24 cellular contexts compared by ENCODE assay signal in genomic region chr20:62486431-62486954, GRCh38. TPM values are rescaled to one million over a fixed set of nuclear protein-coding genes. Genes with fewer than 3 reads are reported as not detected.
DNase-seq lines count a peak whose midpoint lies in the region; ATAC-seq, FAIRE-seq and TF ChIP-seq lines count a peak whose summit lies in the region.
"Had no signal": no experiment of that assay in that cellular context is flagged by ENCODE, and none has a peak within 500 bp of the region (broad histone marks: within the 10 kb centered on the region; RNA-seq: fewer than 3 reads in every experiment).

No MANE protein-coding gene starts in this region.

- DNase-seq in HepG2 (ENCODE audit: low spot score), result no peak
- no peak for DNase-seq in right lobe of liver
- DNase-seq in astrocyte (ENCODE audit: low read depth), result no peak
- DNase-seq in type B pancreatic cell (ENCODE audit: extremely low spot score, unreplicated experiment), result no peak
- no peak for DNase-seq in spleen
- no peak for DNase-seq in adrenal gland
- DNase-seq: BE2C; Calu3; CD4-positive, CD25-positive, alpha-beta regulatory T cell; GM23248; Karpas-422; NCI-H1048; NCI-H1436 treated with DMSO at 0.1 percent for 48 hours; NCI-H2029; NCI-H345; NCI-H524 treated with DMSO at 0.1 percent for 48 hours; PC-9 had no signal

- BruUV-seq in HepG2 (replicated peaks; lab: Mats Ljungman, UMichigan), result no TSS peak

- no peak for TF ChIP-seq POLR2A in HepG2 (IDR thresholded peaks at IDR 0.05; ENCODE audit: insufficient read depth in 1 of 2, low read depth in 2 of 2, low read length in 2 of 2)
- TF ChIP-seq POLR2A in right lobe of liver (IDR thresholded peaks at IDR 0.05), result no peak
- no peak for TF ChIP-seq POLR2A in spleen (IDR thresholded peaks at IDR 0.05)
- no peak for TF ChIP-seq POLR2A in adrenal gland (IDR thresholded peaks at IDR 0.05)

- CTCF ChIA-PET in HepG2 (lab: Yijun Ruan, JAX; ENCODE audit: low intra/inter-chr PET ratio, low total read pairs), result no interaction called here

- no peaks in the 10 kb centered on the region for H3K79me2 ChIP-seq in HepG2 (ENCODE audit: insufficient read depth, low read length)
- no peaks in the 10 kb centered on the region for H3K79me2 ChIP-seq in astrocyte (ENCODE audit: insufficient read depth, low read length)

- H3K9me3 ChIP-seq in HepG2 (ENCODE audit: low read length), result no peaks in the 10 kb centered on the region
- no peaks in the 10 kb centered on the region for H3K9me3 ChIP-seq in right lobe of liver
- H3K9me3 ChIP-seq in astrocyte (ENCODE audit: insufficient read depth, low read depth, low read length), result no peaks in the 10 kb centered on the region
- H3K9me3 ChIP-seq in mesodermal cell (ENCODE audit: control insufficient read depth, low read length), result peaks cover 8% of the 10 kb centered on the region
- no peaks in the 10 kb centered on the region for H3K9me3 ChIP-seq in spleen
- no peaks in the 10 kb centered on the region for H3K9me3 ChIP-seq in adrenal gland (replicated peaks in 1 of 3)
- H3K9me3 ChIP-seq: BE2C had no signal

- no peak overlapping the region for H3K4me3 ChIP-seq in HepG2 (replicated peaks in 1 of 3; ENCODE audit: insufficient read depth in 1 of 3, low read depth in 2 of 3, low read length in 3 of 3)
- H3K4me3 ChIP-seq in right lobe of liver, result no peak overlapping the region
- no peak overlapping the region for H3K4me3 ChIP-seq in astrocyte (ENCODE audit: insufficient read depth, low read depth, low read length)
- H3K4me3 ChIP-seq in mesodermal cell (ENCODE audit: extremely low read depth, insufficient read depth, low read length, poor library complexity, severe bottlenecking), result no peak overlapping the region
- H3K4me3 ChIP-seq in spleen, result no peak overlapping the region
- no peak overlapping the region for H3K4me3 ChIP-seq in adrenal gland
- H3K4me3 ChIP-seq: GM23248, PC-9 had no signal

- H3K36me3 Mint-ChIP-seq in astrocyte (ENCODE audit: low read depth, unreplicated experiment) (no peaks in the 10 kb centered on the region), type B pancreatic cell (no peaks in the 10 kb centered on the region)
- H3K36me3 Mint-ChIP-seq: CD4-positive, CD25-positive, alpha-beta regulatory T cell had no signal

- H3K27me3 Mint-ChIP-seq in astrocyte (ENCODE audit: low read depth, unreplicated experiment) (peaks cover 54% of the 10 kb centered on the region), type B pancreatic cell (peaks cover 8% of the 10 kb centered on the region)

- intact Hi-C loops in HepG2 (cut with micrococcal nuclease; ENCODE audit: unreplicated experiment) (loop anchor here (5.0 kb wide), 1 partner anchor 74 kb away; no protein-coding TSS in a partner anchor), right lobe of liver (cut with DNase I) (no loop called here), spleen (cut with DNase I; ENCODE audit: low total_unique reads) (no loop called here), adrenal gland (cut with DNase I) (no loop called here)

- peaks cover 5% of the 10 kb centered on the region for H3K9me3 Mint-ChIP-seq in astrocyte (ENCODE audit: unreplicated experiment)
- no peaks in the 10 kb centered on the region for H3K9me3 Mint-ChIP-seq in type B pancreatic cell
- H3K9me3 Mint-ChIP-seq: CD4-positive, CD25-positive, alpha-beta regulatory T cell had no signal

- peak overlapping the region; percentile 24; the same call in 1 of the 2 replicates for H3K4me2 ChIP-seq in HepG2 (ENCODE audit: low read depth, low read length)
- H3K4me2 ChIP-seq in astrocyte (ENCODE audit: low read length), result no peak overlapping the region
- H3K4me2 ChIP-seq: PC-9 had no signal

- no peak overlapping the region for H3K27ac ChIP-seq in HepG2 (ENCODE audit: extremely low read length, insufficient read depth, low read length)
- no peak overlapping the region for H3K27ac ChIP-seq in right lobe of liver
- H3K27ac ChIP-seq in astrocyte (ENCODE audit: low read depth, low read length), result no peak overlapping the region
- H3K27ac ChIP-seq in mesodermal cell (ENCODE audit: low read depth, low read length, severe bottlenecking), result peak overlapping the region; percentile 64
- H3K27ac ChIP-seq in spleen, result no peak overlapping the region
- no peak overlapping the region for H3K27ac ChIP-seq in adrenal gland
- H3K27ac ChIP-seq: GM23248, PC-9 had no signal

- H2AFZ ChIP-seq in HepG2 (ENCODE audit: low read length), result no peak overlapping the region
- no peak overlapping the region for H2AFZ ChIP-seq in astrocyte (ENCODE audit: low read depth, low read length)
- H2AFZ ChIP-seq: GM23248, PC-9 had no signal

- no peak for TF ChIP-seq CTCF in HepG2 (CRISPR knock-in tag; IDR thresholded peaks at IDR 0.05)
- TF ChIP-seq CTCF in right lobe of liver (IDR thresholded peaks at IDR 0.05), result no peak
- TF ChIP-seq CTCF in astrocyte (IDR thresholded peaks at IDR 0.05; ENCODE audit: insufficient read depth, low read depth, low read length), result no peak
- no peak for TF ChIP-seq CTCF in type B pancreatic cell (conservative IDR thresholded peaks at IDR 0.05)
- no peak for TF ChIP-seq CTCF in spleen (IDR thresholded peaks at IDR 0.05 in 8 of 11, conservative IDR thresholded peaks at IDR 0.05 in 3 of 11)
- no peak for TF ChIP-seq CTCF in adrenal gland (IDR thresholded peaks at IDR 0.05)

- ATAC-seq in HepG2, result peak; percentile 44
- no peak for ATAC-seq in right lobe of liver
- no peak for ATAC-seq in HG03108 (IDR thresholded peaks at IDR 0.05; ENCODE audit: unreplicated experiment)
- ATAC-seq: HCT116 had no signal

- peaks cover 8% of the 10 kb centered on the region for H3K4me1 Mint-ChIP-seq in astrocyte (ENCODE audit: low read depth, unreplicated experiment)
- peaks cover 48% of the 10 kb centered on the region for H3K4me1 Mint-ChIP-seq in type B pancreatic cell (ENCODE audit: unreplicated experiment)

- TF ChIP-seq RAD21 in HepG2 (CRISPR knock-in tag; IDR thresholded peaks at IDR 0.05), result no peak

- no peaks in the 10 kb centered on the region for H4K20me1 ChIP-seq in HepG2 (ENCODE audit: insufficient read depth, low read length)
- H4K20me1 ChIP-seq in astrocyte (ENCODE audit: insufficient read depth, low read length), result no peaks in the 10 kb centered on the region

- H3K4me1 ChIP-seq in HepG2 (ENCODE audit: insufficient read depth, low read length), result peaks cover 58% of the 10 kb centered on the region
- H3K4me1 ChIP-seq in right lobe of liver, result peaks cover 0 to 5% (median 0%) of the 10 kb centered on the region in 4 donors
- H3K4me1 ChIP-seq in astrocyte (ENCODE audit: insufficient read depth, low read length), result no peaks in the 10 kb centered on the region
- H3K4me1 ChIP-seq in mesodermal cell (ENCODE audit: control insufficient read depth, insufficient read depth, low read length, poor library complexity, severe bottlenecking), result peaks cover 65% of the 10 kb centered on the region
- H3K4me1 ChIP-seq in spleen, result peaks cover 5 to 48% (median 22%) of the 10 kb centered on the region in 6 donors
- H3K4me1 ChIP-seq in adrenal gland (replicated peaks in 1 of 2), result peaks cover 27 to 44% of the 10 kb centered on the region in 2 donors

- H3K4me3 Mint-ChIP-seq in astrocyte (ENCODE audit: unreplicated experiment) (no peak overlapping the region), type B pancreatic cell (no peak overlapping the region)
- H3K4me3 Mint-ChIP-seq: CD4-positive, CD25-positive, alpha-beta regulatory T cell had no signal

- peaks cover 37 to 91% of the 10 kb centered on the region in 2 experiments for H3K27me3 ChIP-seq in HepG2 (ENCODE audit: control insufficient read depth in 1 of 2, insufficient read depth in 2 of 2, low read length in 2 of 2)
- peaks cover 0 to 24% of the 10 kb centered on the region in 2 donors for H3K27me3 ChIP-seq in right lobe of liver
- H3K27me3 ChIP-seq in astrocyte (ENCODE audit: insufficient read depth, low read length), result peaks cover 73% of the 10 kb centered on the region
- peaks cover 0 to 97% (median 61%) of the 10 kb centered on the region in 7 donors for H3K27me3 ChIP-seq in spleen (replicated peaks in 1 of 7)
- H3K27me3 ChIP-seq in adrenal gland, result no peaks in the 10 kb centered on the region
- H3K27me3 ChIP-seq: BE2C had no signal

- POLR2A ChIA-PET in HepG2 (lab: Yijun Ruan, JAX), result no interaction called here

- peak overlapping the region; percentile 31 for H3K27ac Mint-ChIP-seq in astrocyte (ENCODE audit: unreplicated experiment)
- peak overlapping the region; percentile 34 for H3K27ac Mint-ChIP-seq in type B pancreatic cell
- H3K27ac Mint-ChIP-seq: CD4-positive, CD25-positive, alpha-beta regulatory T cell had no signal

- in situ Hi-C loops in HepG2 (cut with HindIII; ENCODE audit: extremely low pct_ligation_motif_present, low pct_unique_long_range_greater_than_20kb), result no loop called here

- FAIRE-seq in HepG2 (lab: Jason Lieb, UNC) (peak; percentile 59), astrocyte (lab: Jason Lieb, UNC) (no peak)
- FAIRE-seq: A204.1, GM12891, GM19239 had no signal

- H3K36me3 ChIP-seq in HepG2 (replicated peaks in 1 of 2; ENCODE audit: control insufficient read depth in 1 of 2, insufficient read depth in 2 of 2, low read length in 2 of 2), result no peaks in the 10 kb centered on the region
- no peaks in the 10 kb centered on the region for H3K36me3 ChIP-seq in right lobe of liver
- no peaks in the 10 kb centered on the region for H3K36me3 ChIP-seq in astrocyte (ENCODE audit: insufficient read depth, low read length)
- H3K36me3 ChIP-seq in mesodermal cell (ENCODE audit: control insufficient read depth, insufficient read depth, low read length), result no peaks in the 10 kb centered on the region
- H3K36me3 ChIP-seq in spleen, result no peaks in the 10 kb centered on the region
- no peaks in the 10 kb centered on the region for H3K36me3 ChIP-seq in adrenal gland (replicated peaks in 1 of 2)
- H3K36me3 ChIP-seq: BE2C had no signal

- TF ChIP-seq EP300 in HepG2 (IDR thresholded peaks at IDR 0.05; ENCODE audit: low read depth in 2 of 2, low read length in 2 of 2) (no peak), HepG2 (CRISPR knock-in tag; IDR thresholded peaks at IDR 0.05; ENCODE audit: borderline replicate concordance) (no peak)

- H3K9ac ChIP-seq in HepG2 (ENCODE audit: insufficient read depth, low read depth, low read length) (no peak overlapping the region), astrocyte (ENCODE audit: low read length) (no peak overlapping the region)
- H3K9ac ChIP-seq: GM23248 had no signal

- WGBS in HepG2 (ENCODE audit: low lambda C conversion rate), result 25% methylated on average over 11 of the region's 15 CpGs
- WGBS in right lobe of liver (ENCODE audit: insufficient coverage, low coverage, low lambda C conversion rate, missing lambda C conversion rate), result 30% methylated on average over 9 of the region's 15 CpGs
- 85 to 87% methylated on average over 13 to 15 of the region's 15 CpGs for WGBS in mesodermal cell (ENCODE audit: insufficient coverage in 2 of 2), 2 experiments
- WGBS in spleen, 5 donors, result 52 to 73% (median 62%) methylated on average over 12 to 15 of the region's 15 CpGs
- WGBS in adrenal gland, 4 donors, result 56 to 81% (median 79%) methylated on average over 9 to 15 of the region's 15 CpGs

RNA-seq across cellular contexts. Expression of gene GATA5, which starts 10.7 kb away (rescaled TPM):
- total RNA-seq in HepG2 (2016; rRNA removed; fragmentation: Illumina TruSeq; extraction: Trizol) (0.20 and 0.39 TPM in 2 replicates), right lobe of liver (under 1 TPM; 0.12 to 0.56 (median 0.26) TPM), astrocyte (not detected in 2 replicates), type B pancreatic cell (ENCODE audit: low replicate concordance) (10.8 and 12.8 TPM in 2 replicates), spleen (under 1 TPM in 2 of 7 donors, not detected in 5; 0.13 to 0.19 TPM), adrenal gland (10 to 100 TPM in 1 of 8 donors, 1 to 10 TPM in 7; 4.8 to 12.0 (median 6.3) TPM)
- total RNA-seq in HepG2 (2016; cell fraction: cytosol; rRNA removed; fragmentation: Illumina TruSeq; extraction: Trizol; ENCODE audit: low read depth), result 0.09 and 0.10 TPM in 2 replicates
- total RNA-seq in HepG2 (2016; cell fraction: insoluble cytoplasmic fraction; rRNA removed; fragmentation: Illumina TruSeq; extraction: Trizol), result 0.10 and 0.32 TPM in 2 replicates
- total RNA-seq in HepG2 (2016; cell fraction: membrane; rRNA removed; fragmentation: Illumina TruSeq; extraction: Trizol), result 0.31 and 0.65 TPM in 2 replicates
- total RNA-seq in HepG2 (2016; cell fraction: nucleus; rRNA removed; fragmentation: Illumina TruSeq; extraction: Trizol), result 0.19 and 0.22 TPM in 2 replicates
- polyA plus RNA-seq in HepG2 (2011; rRNA removed) (0.12 and 0.18 TPM in 2 replicates), spleen (under 1 TPM in 1 of 3 donors, not detected in 2; 0.02 TPM), adrenal gland (1 to 10 TPM in 2 of 3 donors, under 1 TPM in 1; 0.68 to 1.9 (median 1.8) TPM)
- 0.10 and 0.19 TPM in 2 replicates for polyA plus RNA-seq in HepG2 (2011; cell fraction: cytosol; rRNA removed)
- 0.09 and 0.27 TPM in 2 replicates for polyA plus RNA-seq in HepG2 (2011; cell fraction: nucleus; rRNA removed)
- 0.05 and 0.16 TPM in 2 replicates for polyA plus RNA-seq in HepG2 (2012)
- 0.26 and 0.33 TPM in 2 replicates for polyA plus RNA-seq in HepG2 (2016; cell fraction: cytosol; fragmentation: Illumina TruSeq; extraction: Trizol; ENCODE audit: low read depth)
- 0.29 and 0.56 TPM in 2 replicates for polyA plus RNA-seq in HepG2 (2016; cell fraction: insoluble cytoplasmic fraction; fragmentation: Illumina TruSeq; extraction: Trizol; ENCODE audit: low read depth)
- polyA plus RNA-seq in HepG2 (2016; cell fraction: membrane; fragmentation: Illumina TruSeq; extraction: Trizol; ENCODE audit: low read depth), result 0.41 and 0.42 TPM in 2 replicates
- polyA plus RNA-seq in HepG2 (2016; cell fraction: nucleus; fragmentation: Illumina TruSeq; extraction: Trizol; ENCODE audit: insufficient read depth, low read depth), result 0.41 and 0.80 TPM in 2 replicates
- 0.18 TPM in 1 of 2 replicates, not detected in the other for polyA minus RNA-seq in HepG2 (2011; rRNA and poly(A)+ RNA removed; ENCODE audit: low replicate concordance)
- polyA minus RNA-seq in HepG2 (2011; cell fraction: cytosol; rRNA and poly(A)+ RNA removed), result not detected in 2 replicates
- not detected in 2 replicates for polyA minus RNA-seq in HepG2 (2011; cell fraction: nucleus; rRNA and poly(A)+ RNA removed)
- polyA plus RNA-seq in mesodermal cell (2013, experiment 1 of 2), result 18.4 TPM
- 18.3 TPM for polyA plus RNA-seq in mesodermal cell (2013, experiment 2 of 2)
- total RNA-seq: Calu3; CD4-positive, CD25-positive, alpha-beta regulatory T cell; GM23248; MCF 10A had no signal
- polyA plus RNA-seq: CD4-positive, CD25-positive, alpha-beta regulatory T cell; GM23248 had no signal

RNA-seq across cellular contexts. Expression of gene RBBP8NL, which starts 59.2 kb away (rescaled TPM):
- total RNA-seq in HepG2 (2016; rRNA removed; fragmentation: Illumina TruSeq; extraction: Trizol) (0.46 and 0.86 TPM in 2 replicates), right lobe of liver (not detected), astrocyte (0.14 TPM in 1 of 2 replicates, not detected in the other), type B pancreatic cell (ENCODE audit: low replicate concordance) (7.3 and 17.9 TPM in 2 replicates), spleen (not detected), adrenal gland (not detected)
- 0.30 and 0.62 TPM in 2 replicates for total RNA-seq in HepG2 (2016; cell fraction: cytosol; rRNA removed; fragmentation: Illumina TruSeq; extraction: Trizol; ENCODE audit: low read depth)
- total RNA-seq in HepG2 (2016; cell fraction: insoluble cytoplasmic fraction; rRNA removed; fragmentation: Illumina TruSeq; extraction: Trizol), result 0.65 and 0.76 TPM in 2 replicates
- total RNA-seq in HepG2 (2016; cell fraction: membrane; rRNA removed; fragmentation: Illumina TruSeq; extraction: Trizol), result 0.52 and 0.65 TPM in 2 replicates
- total RNA-seq in HepG2 (2016; cell fraction: nucleus; rRNA removed; fragmentation: Illumina TruSeq; extraction: Trizol), result 0.78 and 0.81 TPM in 2 replicates
- polyA plus RNA-seq in HepG2 (2011; rRNA removed) (0.69 and 0.82 TPM in 2 replicates), spleen (under 1 TPM in 1 of 3 donors, not detected in 2; 0.03 TPM), adrenal gland (not detected)
- 0.46 and 0.94 TPM in 2 replicates for polyA plus RNA-seq in HepG2 (2011; cell fraction: cytosol; rRNA removed)
- polyA plus RNA-seq in HepG2 (2011; cell fraction: nucleus; rRNA removed), result 1.1 and 1.2 TPM in 2 replicates
- 0.24 and 0.42 TPM in 2 replicates for polyA plus RNA-seq in HepG2 (2012)
- 0.52 and 0.54 TPM in 2 replicates for polyA plus RNA-seq in HepG2 (2016; cell fraction: cytosol; fragmentation: Illumina TruSeq; extraction: Trizol; ENCODE audit: low read depth)
- polyA plus RNA-seq in HepG2 (2016; cell fraction: insoluble cytoplasmic fraction; fragmentation: Illumina TruSeq; extraction: Trizol; ENCODE audit: low read depth), result 0.67 and 0.91 TPM in 2 replicates
- polyA plus RNA-seq in HepG2 (2016; cell fraction: membrane; fragmentation: Illumina TruSeq; extraction: Trizol; ENCODE audit: low read depth), result 0.51 and 0.60 TPM in 2 replicates
- 0.97 and 1.1 TPM in 2 replicates for polyA plus RNA-seq in HepG2 (2016; cell fraction: nucleus; fragmentation: Illumina TruSeq; extraction: Trizol; ENCODE audit: insufficient read depth, low read depth)
- polyA minus RNA-seq in HepG2 (2011; rRNA and poly(A)+ RNA removed; ENCODE audit: low replicate concordance), result 0.40 TPM in 1 of 2 replicates, not detected in the other
- 0.40 TPM in 1 of 2 replicates, not detected in the other for polyA minus RNA-seq in HepG2 (2011; cell fraction: cytosol; rRNA and poly(A)+ RNA removed)
- 0.26 and 0.75 TPM in 2 replicates for polyA minus RNA-seq in HepG2 (2011; cell fraction: nucleus; rRNA and poly(A)+ RNA removed)
- polyA plus RNA-seq in mesodermal cell (2013, experiment 1 of 2), result not detected
- not detected for polyA plus RNA-seq in mesodermal cell (2013, experiment 2 of 2)
- total RNA-seq: CD4-positive, CD25-positive, alpha-beta regulatory T cell; GM23248; MCF 10A had no signal
- polyA plus RNA-seq: CD4-positive, CD25-positive, alpha-beta regulatory T cell; GM23248 had no signal
